ENCODE assay signal across 8 cellular contexts in the genomic region with DNA sequence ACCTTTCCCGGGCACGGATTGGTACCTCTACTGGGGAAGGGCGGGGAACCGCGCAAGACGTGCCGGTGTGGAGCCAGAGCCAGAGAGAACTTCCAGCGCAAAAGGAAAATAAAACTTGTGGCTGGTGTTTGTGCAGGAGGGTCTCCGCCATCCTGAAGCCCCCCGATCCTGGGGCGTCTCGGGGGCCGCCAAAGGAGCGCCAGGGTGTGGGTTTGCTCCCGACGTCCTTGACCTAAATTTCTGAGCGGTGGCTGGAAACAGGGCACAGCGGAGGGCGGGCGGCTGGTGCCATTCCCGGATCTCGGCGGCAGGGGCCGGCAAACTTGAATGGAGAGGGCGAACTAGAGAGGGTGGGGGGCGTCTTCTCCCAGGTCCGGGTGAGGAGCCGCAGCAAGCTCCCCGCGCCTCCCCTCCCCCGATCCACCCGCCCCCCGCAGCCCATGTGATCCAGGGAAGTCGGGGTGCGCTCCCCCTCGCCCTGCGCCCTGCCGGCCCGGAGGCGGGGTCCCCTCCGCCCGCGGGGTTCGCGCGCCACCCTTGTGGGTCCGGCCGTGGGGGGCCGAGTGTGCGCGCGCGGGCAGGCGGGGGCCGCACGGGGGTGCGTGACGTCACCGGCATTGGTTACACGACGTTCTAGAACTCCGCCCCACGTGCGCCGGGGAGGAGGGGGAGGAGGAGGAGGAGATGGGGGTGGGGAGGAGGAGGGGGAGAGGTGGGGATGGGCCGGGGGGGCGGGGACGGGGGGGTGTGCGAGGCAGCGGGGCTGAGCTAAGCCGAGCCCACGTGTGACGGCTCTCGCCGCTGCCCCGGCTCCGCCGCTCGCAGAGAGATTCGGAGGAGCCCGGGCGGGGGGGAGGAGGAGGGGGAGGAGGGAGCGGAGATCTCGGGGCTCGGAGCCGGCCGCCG. TPM values are rescaled to one million over a fixed set of nuclear protein-coding genes. Genes with fewer than 3 reads are reported as not detected.
DNase-seq lines count a peak whose midpoint lies in the region; ATAC-seq and TF ChIP-seq lines count a peak whose summit lies in the region.

TSS of gene MSI2 (plus strand) at position 748 of the 906 bp plus-strand sequence. CDS start 220 bp downstream, outside the sequence.

- H3K36me3 Mint-ChIP-seq in natural killer cell treated with Interleukin-12 subunit alpha and Interleukin-12 subunit beta and Interleukin-15 and Interleukin-18, amount 100 ng/mL, for 72 hours = peaks cover 7% of the 10 kb centered on the region

- no peak for TF ChIP-seq RAD21 in Ishikawa (IDR thresholded peaks at IDR 0.05; ENCODE audit: low read depth)

- peak within 1 kb of the TSS; percentile 99 for H3K4me3 Mint-ChIP-seq in natural killer cell treated with Interleukin-12 subunit alpha and Interleukin-12 subunit beta and Interleukin-15 and Interleukin-18, amount 100 ng/mL, for 72 hours

- peaks cover 28 to 29% of the 10 kb centered on the region in 2 donors for H3K4me1 Mint-ChIP-seq in natural killer cell treated with Interleukin-12 subunit alpha and Interleukin-12 subunit beta and Interleukin-15 and Interleukin-18, amount 100 ng/mL, for 72 hours (ENCODE audit: low read depth in 2 of 2)

- peaks cover 4% of the 10 kb centered on the region for H3K9me3 ChIP-seq in RWPE2 (ENCODE audit: severe bottlenecking)

- peaks cover 0 to 3% of the 10 kb centered on the region in 2 donors for H3K27me3 Mint-ChIP-seq in natural killer cell treated with Interleukin-12 subunit alpha and Interleukin-12 subunit beta and Interleukin-15 and Interleukin-18, amount 100 ng/mL, for 72 hours

- ATAC-seq in GM21529 (IDR thresholded peaks at IDR 0.05; ENCODE audit: unreplicated experiment) (peak; percentile 74), RWPE2 (ENCODE audit: low read depth) (peak; percentile 77)
- ATAC-seq in natural killer cell treated with Interleukin-12 subunit alpha and Interleukin-12 subunit beta and Interleukin-15 and Interleukin-18, amount 100 ng/mL, for 72 hours = peak; percentile 92

- TF ChIP-seq CTCF in RWPE2 (IDR thresholded peaks at IDR 0.05; ENCODE audit: poor library complexity, severe bottlenecking) = no peak

- DNase-seq in Caki2 (ENCODE audit: low read depth) (peak; percentile 69), RWPE2 (ENCODE audit: low spot score) (peak; percentile 90), fibroblast of peridontal ligament (ENCODE audit: extremely low read depth) (peak; percentile 64)
- DNase-seq in activated effector memory CD4-positive, alpha-beta T cell treated with Interleukin-2 at 50 U/mL for 16 hours = peak; percentile 82
- DNase-seq in natural killer cell treated with Interleukin-12 subunit alpha and Interleukin-12 subunit beta and Interleukin-15 and Interleukin-18, amount 100 ng/mL, for 72 hours (ENCODE audit: low spot score) = peak; percentile 91
- peak; percentile 76 to 92 (median 86) for DNase-seq in stimulated activated naive CD4-positive, alpha-beta T cell (lab: John Stamatoyannopoulos, UW)

- H3K36me3 ChIP-seq in RWPE2 (ENCODE audit: low read depth) = peaks cover 21% of the 10 kb centered on the region

- in situ Hi-C loops in Caki2 (cut with HindIII; ENCODE audit: low pct_unique_long_range_greater_than_20kb, low sequenced_read_pairs) = no loop called here

- no peak for TF ChIP-seq EP300 in Ishikawa (IDR thresholded peaks at IDR 0.05; ENCODE audit: borderline replicate concordance)

- no peaks in the 10 kb centered on the region for H3K9me3 Mint-ChIP-seq in natural killer cell treated with Interleukin-12 subunit alpha and Interleukin-12 subunit beta and Interleukin-15 and Interleukin-18, amount 100 ng/mL, for 72 hours

- H3K4me1 ChIP-seq in RWPE2 (ENCODE audit: insufficient read depth, poor library complexity, severe bottlenecking) = peaks cover 15% of the 10 kb centered on the region

- H3K4me3 ChIP-seq in RWPE2 (ENCODE audit: severe bottlenecking) = peak within 1 kb of the TSS; percentile 80

- H3K27ac Mint-ChIP-seq in natural killer cell treated with Interleukin-12 subunit alpha and Interleukin-12 subunit beta and Interleukin-15 and Interleukin-18, amount 100 ng/mL, for 72 hours = peak within 1 kb of the TSS; percentile 89 to 91

- H3K27me3 ChIP-seq in RWPE2 (ENCODE audit: insufficient read depth, poor library complexity, severe bottlenecking) = no peaks in the 10 kb centered on the region

- peak within 1 kb of the TSS; percentile 54 for H3K27ac ChIP-seq in RWPE2 (ENCODE audit: poor library complexity, severe bottlenecking)

TF ChIP-seq in Ishikawa, 13 proteins besides CTCF, POLR2A, EP300 and RAD21:
- no peak for TF ChIP-seq EGR1 (IDR thresholded peaks at IDR 0.05)
- TF ChIP-seq ZBTB7A (IDR thresholded peaks at IDR 0.05; ENCODE audit: low read depth) = peak; percentile 72
- no peak for TF ChIP-seq CEBPB (IDR thresholded peaks at IDR 0.05)
- TF ChIP-seq, protein P1, sequence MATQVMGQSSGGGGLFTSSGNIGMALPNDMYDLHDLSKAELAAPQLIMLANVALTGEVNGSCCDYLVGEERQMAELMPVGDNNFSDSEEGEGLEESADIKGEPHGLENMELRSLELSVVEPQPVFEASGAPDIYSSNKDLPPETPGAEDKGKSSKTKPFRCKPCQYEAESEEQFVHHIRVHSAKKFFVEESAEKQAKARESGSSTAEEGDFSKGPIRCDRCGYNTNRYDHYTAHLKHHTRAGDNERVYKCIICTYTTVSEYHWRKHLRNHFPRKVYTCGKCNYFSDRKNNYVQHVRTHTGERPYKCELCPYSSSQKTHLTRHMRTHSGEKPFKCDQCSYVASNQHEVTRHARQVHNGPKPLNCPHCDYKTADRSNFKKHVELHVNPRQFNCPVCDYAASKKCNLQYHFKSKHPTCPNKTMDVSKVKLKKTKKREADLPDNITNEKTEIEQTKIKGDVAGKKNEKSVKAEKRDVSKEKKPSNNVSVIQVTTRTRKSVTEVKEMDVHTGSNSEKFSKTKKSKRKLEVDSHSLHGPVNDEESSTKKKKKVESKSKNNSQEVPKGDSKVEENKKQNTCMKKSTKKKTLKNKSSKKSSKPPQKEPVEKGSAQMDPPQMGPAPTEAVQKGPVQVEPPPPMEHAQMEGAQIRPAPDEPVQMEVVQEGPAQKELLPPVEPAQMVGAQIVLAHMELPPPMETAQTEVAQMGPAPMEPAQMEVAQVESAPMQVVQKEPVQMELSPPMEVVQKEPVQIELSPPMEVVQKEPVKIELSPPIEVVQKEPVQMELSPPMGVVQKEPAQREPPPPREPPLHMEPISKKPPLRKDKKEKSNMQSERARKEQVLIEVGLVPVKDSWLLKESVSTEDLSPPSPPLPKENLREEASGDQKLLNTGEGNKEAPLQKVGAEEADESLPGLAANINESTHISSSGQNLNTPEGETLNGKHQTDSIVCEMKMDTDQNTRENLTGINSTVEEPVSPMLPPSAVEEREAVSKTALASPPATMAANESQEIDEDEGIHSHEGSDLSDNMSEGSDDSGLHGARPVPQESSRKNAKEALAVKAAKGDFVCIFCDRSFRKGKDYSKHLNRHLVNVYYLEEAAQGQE (IDR thresholded peaks at IDR 0.05; ENCODE audit: low read depth) = no peak
- peak; percentile 42; the same call in 1 of the 2 replicates for TF ChIP-seq TAF1 (IDR thresholded peaks at IDR 0.05; ENCODE audit: low read depth)
- TF ChIP-seq, protein P2, sequence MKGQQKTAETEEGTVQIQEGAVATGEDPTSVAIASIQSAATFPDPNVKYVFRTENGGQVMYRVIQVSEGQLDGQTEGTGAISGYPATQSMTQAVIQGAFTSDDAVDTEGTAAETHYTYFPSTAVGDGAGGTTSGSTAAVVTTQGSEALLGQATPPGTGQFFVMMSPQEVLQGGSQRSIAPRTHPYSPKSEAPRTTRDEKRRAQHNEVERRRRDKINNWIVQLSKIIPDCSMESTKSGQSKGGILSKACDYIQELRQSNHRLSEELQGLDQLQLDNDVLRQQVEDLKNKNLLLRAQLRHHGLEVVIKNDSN (IDR thresholded peaks at IDR 0.05) = peak; percentile 68
- TF ChIP-seq NFIC (IDR thresholded peaks at IDR 0.05) = no peak
- no peak for TF ChIP-seq TEAD4 (IDR thresholded peaks at IDR 0.05)
- TF ChIP-seq, protein P3, sequence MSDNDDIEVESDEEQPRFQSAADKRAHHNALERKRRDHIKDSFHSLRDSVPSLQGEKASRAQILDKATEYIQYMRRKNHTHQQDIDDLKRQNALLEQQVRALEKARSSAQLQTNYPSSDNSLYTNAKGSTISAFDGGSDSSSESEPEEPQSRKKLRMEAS (IDR thresholded peaks at IDR 0.05) = peak; percentile 67
- TF ChIP-seq YY1 (IDR thresholded peaks at IDR 0.05; ENCODE audit: low read depth) = 0 out of 2 replicates have a peak, but pooled peaks have one; percentile 10
- peak; percentile 10; the same call in 1 of the 2 replicates for TF ChIP-seq TCF12 (IDR thresholded peaks at IDR 0.05; ENCODE audit: low read depth)
- peak; percentile 76 for TF ChIP-seq CREB1 (IDR thresholded peaks at IDR 0.05; ENCODE audit: low read depth)
- TF ChIP-seq FOXM1 (IDR thresholded peaks at IDR 0.05; ENCODE audit: borderline replicate concordance, low read depth) = no peak

RNA-seq across cellular contexts. Expression of gene MSI2, which starts in this region (rescaled TPM):
- total RNA-seq in Caki2 (2014; rRNA removed; shearing (Covaris generic); ENCODE audit: low replicate concordance) = 37.1 and 67.1 TPM in 2 replicates
- 100 to 1,000 TPM in 1 of 2 donors, 10 to 100 TPM in 1; 51.3 to 126 TPM for total RNA-seq in natural killer cell treated with Interleukin-12 subunit alpha and Interleukin-12 subunit beta and Interleukin-15 and Interleukin-18, amount 100 ng/mL, for 72 hours

Comparison
In these comparisons a context has a peak if more than half of its experiments do, and no peak if none do; other contexts are left out.
1. Peak in every context shown above with its lines: DNase-seq, ATAC-seq, H3K4me3 ChIP-seq and H3K27ac ChIP-seq.